23 cellular contexts compared by ENCODE assay signal in the genomic region with DNA sequence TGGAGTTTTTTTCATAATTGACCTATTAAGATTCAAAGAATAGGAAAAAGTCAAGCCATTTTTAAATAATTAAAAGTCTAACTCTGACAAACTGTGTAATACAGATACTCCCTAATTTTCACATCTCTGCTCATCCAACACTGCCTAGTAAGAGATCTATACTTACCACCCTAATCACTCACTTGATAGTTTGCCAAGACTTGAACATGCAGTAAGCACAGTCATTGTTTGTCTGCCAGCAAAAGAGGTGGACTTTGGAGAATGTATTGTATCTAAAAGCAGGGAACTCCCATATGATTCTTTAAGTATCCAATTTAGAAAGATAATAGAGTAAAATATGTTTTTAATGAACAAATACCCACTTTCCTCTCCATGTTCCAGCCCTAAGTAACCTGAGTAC. TPM values are rescaled to one million over a fixed set of nuclear protein-coding genes. Genes with fewer than 3 reads are reported as not detected.
DNase-seq lines count a peak whose midpoint lies in the region; ATAC-seq and TF ChIP-seq lines count a peak whose summit lies in the region.
"Had no signal": no experiment of that assay in that cellular context is flagged by ENCODE, and none has a peak within 500 bp of the region (broad histone marks: within the 10 kb centered on the region; RNA-seq: fewer than 3 reads in every experiment).

No MANE protein-coding gene starts in this region.

- H3K36me3 ChIP-seq in SK-N-SH (replicated peaks in 1 of 2; ENCODE audit: control insufficient read depth in 1 of 2, insufficient read depth in 2 of 2, low read length in 1 of 2) (peaks cover 66 to 69% of the 10 kb centered on the region in 2 experiments), testis (ENCODE audit: low read depth, missing control alignments) (no peaks in the 10 kb centered on the region), Peyer's patch (peaks cover 0 to 100% (median 0%) of the 10 kb centered on the region in 3 donors)

- H3K4me2 ChIP-seq in SK-N-SH, result no peak overlapping the region

- DNase-seq in Right ventricle myocardium superior (no peak), right cardiac atrium (no peak), SK-N-SH (no peak), erythroblast (lab: John Stamatoyannopoulos, UW) (peak; percentile 15 to 39), testis (peak; percentile 45), Peyer's patch (no peak), NCI-H526 treated with DMSO at 0.1 percent for 48 hours (lab: John Stamatoyannopoulos, UW) (no peak)
- DNase-seq: activated CD8-positive, alpha-beta memory T cell treated with anti-CD3 and anti-CD28 coated beads, Interleukin-2, amount 10 ng/mL, durations not matched to agents 7 days and 5 days; central memory CD4-positive, alpha-beta T cell; natural killer cell; RPMI8226; stimulated activated CD4-positive, alpha-beta T cell treated with anti-CD3 and anti-CD28 coated beads, Interleukin-1b, Interleukin-23, amount 100 ng/mL, for 48 hours; stimulated activated naive CD4-positive, alpha-beta T cell; thyroid gland had no signal

- TF ChIP-seq CTCF in SK-N-SH (IDR thresholded peaks at IDR 0.05), result no peak
- no peak for TF ChIP-seq CTCF in testis (IDR thresholded peaks at IDR 0.05)
- TF ChIP-seq CTCF in Peyer's patch (IDR thresholded peaks at IDR 0.05), result no peak

- H3K4me1 ChIP-seq in right cardiac atrium (ENCODE audit: control insufficient read depth, insufficient read depth, low read length) (no peaks in the 10 kb centered on the region), SK-N-SH (ENCODE audit: control insufficient read depth in 1 of 2, insufficient read depth in 2 of 2, low read depth in 1 of 2, low read length in 1 of 2) (no peaks in the 10 kb centered on the region), testis (no peaks in the 10 kb centered on the region), Peyer's patch (no peaks in the 10 kb centered on the region)
- H3K4me1 ChIP-seq: parathyroid adenoma, thyroid gland had no signal

- H3K27me3 ChIP-seq in right cardiac atrium (ENCODE audit: control insufficient read depth, insufficient read depth), result no peaks in the 10 kb centered on the region
- no peaks in the 10 kb centered on the region for H3K27me3 ChIP-seq in SK-N-SH (ENCODE audit: insufficient read depth)
- H3K27me3 ChIP-seq in testis, result no peaks in the 10 kb centered on the region
- no peaks in the 10 kb centered on the region for H3K27me3 ChIP-seq in Peyer's patch
- H3K27me3 ChIP-seq: thyroid gland had no signal

- H3K4me3 ChIP-seq in right cardiac atrium (ENCODE audit: low read length), result no peak overlapping the region
- H3K4me3 ChIP-seq in SK-N-SH (ENCODE audit: low read depth in 2 of 2, low read length in 1 of 2), result no peak overlapping the region
- no peak overlapping the region for H3K4me3 ChIP-seq in testis
- no peak overlapping the region for H3K4me3 ChIP-seq in Peyer's patch
- H3K4me3 ChIP-seq: thyroid gland had no signal

- no peak for TF ChIP-seq POLR2A in erythroblast (IDR thresholded peaks at IDR 0.05; ENCODE audit: low read length)
- no peak for TF ChIP-seq POLR2A in testis (IDR thresholded peaks at IDR 0.05)
- no peak for TF ChIP-seq POLR2A in Peyer's patch (IDR thresholded peaks at IDR 0.05)

- TF ChIP-seq RAD21 in SK-N-SH (IDR thresholded peaks at IDR 0.05; ENCODE audit: low read length), result no peak

- H3K9ac ChIP-seq in SK-N-SH, result no peak overlapping the region
- H3K9ac ChIP-seq: parathyroid adenoma had no signal

- H2AFZ ChIP-seq in SK-N-SH (ENCODE audit: low read depth), result no peak overlapping the region
- H2AFZ ChIP-seq: parathyroid adenoma had no signal

- intact Hi-C loops in Right ventricle myocardium superior (cut with DNase I), result no loop called here
- intact Hi-C loops in right cardiac atrium (cut with DNase I), result no loop called here
- intact Hi-C loops in testis (cut with DNase I; ENCODE audit: low total_unique reads), result no loop called here

- H3K27ac ChIP-seq in right cardiac atrium (ENCODE audit: low read length), result no peak overlapping the region
- H3K27ac ChIP-seq in SK-N-SH (ENCODE audit: low read depth in 2 of 2, low read length in 1 of 2), result no peak overlapping the region
- H3K27ac ChIP-seq in testis, result no peak overlapping the region
- H3K27ac ChIP-seq in Peyer's patch, result no peak overlapping the region
- H3K27ac ChIP-seq: parathyroid adenoma, thyroid gland had no signal

- ATAC-seq in Right ventricle myocardium superior (ENCODE audit: poor library complexity) (peak; percentile 59), right cardiac atrium (no peak), HG02884 (IDR thresholded peaks at IDR 0.05; ENCODE audit: unreplicated experiment) (no peak)
- ATAC-seq: activated CD8-positive, alpha-beta memory T cell treated with anti-CD3 and anti-CD28 coated beads, Interleukin-2, amount 10 ng/mL, durations not matched to agents 7 days and 5 days; activated T-helper 17 cell treated with anti-CD3 and anti-CD28 coated beads, Interleukin-2, amount 50 U/mL, for 72 hours; natural killer cell had no signal

- no peaks in the 10 kb centered on the region for H3K9me3 ChIP-seq in right cardiac atrium (ENCODE audit: control insufficient read depth, low read length)
- no peaks in the 10 kb centered on the region for H3K9me3 ChIP-seq in SK-N-SH
- H3K9me3 ChIP-seq in testis, result no peaks in the 10 kb centered on the region
- no peaks in the 10 kb centered on the region for H3K9me3 ChIP-seq in Peyer's patch
- H3K9me3 ChIP-seq: thyroid gland had no signal

- CTCF ChIA-PET in SK-N-SH (lab: Yijun Ruan, JAX), result no interaction called here

- no peak for TF ChIP-seq EP300 in SK-N-SH (IDR thresholded peaks at IDR 0.05; ENCODE audit: borderline replicate concordance in 1 of 2, low read depth in 1 of 2, low read length in 1 of 2)

- POLR2A ChIA-PET in SK-N-SH (lab: Yijun Ruan, JAX), result no interaction called here

- H3F3A ChIP-seq in SK-N-SH (replicated peaks; ENCODE audit: insufficient read depth), result peaks cover 8% of the 10 kb centered on the region

- no peaks in the 10 kb centered on the region; the same call in 1 of the 2 replicates for H3K79me2 ChIP-seq in SK-N-SH (ENCODE audit: insufficient read depth)

- no peaks in the 10 kb centered on the region for H3K9me2 ChIP-seq in SK-N-SH

- H4K20me1 ChIP-seq in SK-N-SH (ENCODE audit: insufficient read depth), result no peaks in the 10 kb centered on the region

TF ChIP-seq in SK-N-SH, 30 proteins besides CTCF, POLR2A, EP300 and RAD21:
- 0 out of 2 replicates have a peak, but pooled peaks have one; percentile 19 for TF ChIP-seq NFIC (IDR thresholded peaks at IDR 0.05; ENCODE audit: borderline replicate concordance)
- TF ChIP-seq, protein P1, sequence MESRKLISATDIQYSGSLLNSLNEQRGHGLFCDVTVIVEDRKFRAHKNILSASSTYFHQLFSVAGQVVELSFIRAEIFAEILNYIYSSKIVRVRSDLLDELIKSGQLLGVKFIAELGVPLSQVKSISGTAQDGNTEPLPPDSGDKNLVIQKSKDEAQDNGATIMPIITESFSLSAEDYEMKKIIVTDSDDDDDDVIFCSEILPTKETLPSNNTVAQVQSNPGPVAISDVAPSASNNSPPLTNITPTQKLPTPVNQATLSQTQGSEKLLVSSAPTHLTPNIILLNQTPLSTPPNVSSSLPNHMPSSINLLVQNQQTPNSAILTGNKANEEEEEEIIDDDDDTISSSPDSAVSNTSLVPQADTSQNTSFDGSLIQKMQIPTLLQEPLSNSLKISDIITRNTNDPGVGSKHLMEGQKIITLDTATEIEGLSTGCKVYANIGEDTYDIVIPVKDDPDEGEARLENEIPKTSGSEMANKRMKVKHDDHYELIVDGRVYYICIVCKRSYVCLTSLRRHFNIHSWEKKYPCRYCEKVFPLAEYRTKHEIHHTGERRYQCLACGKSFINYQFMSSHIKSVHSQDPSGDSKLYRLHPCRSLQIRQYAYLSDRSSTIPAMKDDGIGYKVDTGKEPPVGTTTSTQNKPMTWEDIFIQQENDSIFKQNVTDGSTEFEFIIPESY (IDR thresholded peaks at IDR 0.05; ENCODE audit: borderline replicate concordance, low read depth), result no peak
- TF ChIP-seq MXI1 (IDR thresholded peaks at IDR 0.05; ENCODE audit: low read depth, low read length), result no peak
- no peak for TF ChIP-seq NRF1 (IDR thresholded peaks at IDR 0.05; ENCODE audit: low read depth, low read length)

RNA-seq across cellular contexts. Expression of gene TMEM59, which starts 15.5 kb away (rescaled TPM):
- 310 TPM for total RNA-seq in Right ventricle myocardium superior
- total RNA-seq in right cardiac atrium, result 100 to 1,000 TPM; 333 to 377 (median 362) TPM
- 245 TPM for polyA plus RNA-seq in right cardiac atrium
- polyA plus RNA-seq in SK-N-SH (2012; rRNA removed), result 249 and 314 TPM in 2 replicates
- 338 and 354 TPM in 2 replicates for polyA plus RNA-seq in SK-N-SH (2012; cell fraction: cytosol; rRNA removed)
- 85.7 and 156 TPM in 2 replicates for polyA plus RNA-seq in SK-N-SH (2012; cell fraction: nucleus; rRNA removed)
- 100 to 1,000 TPM; 209 to 289 TPM for total RNA-seq in testis
- polyA plus RNA-seq in testis (ENCODE audit: insufficient read depth, low read depth, low replicate concordance), result 338 TPM
- 100 to 1,000 TPM in 3 of 4 donors, 10 to 100 TPM in 1; 70.1 to 537 (median 210) TPM for total RNA-seq in Peyer's patch

RNA-seq across cellular contexts. Expression of gene TCEANC2, which starts 15.9 kb away (rescaled TPM):
- total RNA-seq in Right ventricle myocardium superior, result 5.3 TPM
- 1 to 10 TPM; 3.8 to 5.7 (median 4.6) TPM for total RNA-seq in right cardiac atrium
- polyA plus RNA-seq in right cardiac atrium, result 3.1 TPM
- 4.7 and 5.5 TPM in 2 replicates for polyA plus RNA-seq in SK-N-SH (2012; rRNA removed)
- polyA plus RNA-seq in SK-N-SH (2012; cell fraction: cytosol; rRNA removed), result 4.1 and 5.2 TPM in 2 replicates
- polyA plus RNA-seq in SK-N-SH (2012; cell fraction: nucleus; rRNA removed), result 8.9 and 9.0 TPM in 2 replicates
- 10 to 100 TPM; 10.7 to 16.1 TPM for total RNA-seq in testis
- polyA plus RNA-seq in testis (ENCODE audit: insufficient read depth, low read depth, low replicate concordance), result 14.1 TPM
- total RNA-seq in Peyer's patch, result 1 to 10 TPM; 3.0 to 6.6 (median 5.3) TPM

RNA-seq across cellular contexts. Expression of gene LDLRAD1, which starts 19.5 kb away (rescaled TPM):
- total RNA-seq in Right ventricle myocardium superior, result not detected
- total RNA-seq in right cardiac atrium, result not detected
- not detected for polyA plus RNA-seq in right cardiac atrium
- not detected in 2 replicates for polyA plus RNA-seq in SK-N-SH (2012; rRNA removed)
- not detected in 2 replicates for polyA plus RNA-seq in SK-N-SH (2012; cell fraction: cytosol; rRNA removed)
- polyA plus RNA-seq in SK-N-SH (2012; cell fraction: nucleus; rRNA removed), result not detected in 2 replicates
- total RNA-seq in testis, result 1 to 10 TPM in 1 of 2 donors, under 1 TPM in 1; 0.81 to 1.2 TPM
- polyA plus RNA-seq in testis (ENCODE audit: insufficient read depth, low read depth, low replicate concordance), result 1.1 TPM
- total RNA-seq in Peyer's patch, result not detected
- total RNA-seq: activated CD8-positive, alpha-beta memory T cell treated with anti-CD3 and anti-CD28 coated beads, Interleukin-2, amount 10 ng/mL, durations not matched to agents 7 days and 5 days; activated T-helper 17 cell treated with anti-CD3 and anti-CD28 coated beads, Interleukin-2, amount 50 U/mL, for 72 hours; epithelial cell of proximal tubule; glomerular endothelial cell; mesenteric fat pad; natural killer cell; skeletal muscle tissue; thyroid gland had no signal
- polyA plus RNA-seq: adipose tissue, AG04450 had no signal

Comparison
In these comparisons a context has a peak if more than half of its experiments do, and no peak if none do; other contexts are left out.
1. DNase-seq: peak in erythroblast (2 of 2) and testis (single experiment); none in Right ventricle myocardium superior (single experiment), right cardiac atrium (0 of 3), SK-N-SH (single experiment), Peyer's patch (0 of 3) and NCI-H526 treated with DMSO at 0.1 percent for 48 hours (single experiment).